7 cellular contexts compared by ENCODE assay signal in genomic region chr1:9413143-9413876, GRCh38.
DNase-seq lines count a peak whose midpoint lies in the region; ATAC-seq, FAIRE-seq and TF ChIP-seq lines count a peak whose summit lies in the region.

No MANE protein-coding gene starts in this region.

- no peak for TF ChIP-seq CTCF in keratinocyte (optimal IDR thresholded peaks at IDR 0.05 in 1 of 3, IDR thresholded peaks at IDR 0.05 in 1 of 3, conservative IDR thresholded peaks at IDR 0.05 in 1 of 3; ENCODE audit: extremely low read depth in 1 of 3, insufficient read depth in 2 of 3, low read length in 3 of 3)

- peaks cover 33% of the 10 kb centered on the region for H3K4me1 ChIP-seq in adipocyte (ENCODE audit: control insufficient read depth, insufficient read depth, low read length)
- H3K4me1 ChIP-seq in keratinocyte (ENCODE audit: control insufficient read depth, extremely low read depth, insufficient read depth, low read length) = peaks cover 14% of the 10 kb centered on the region

- peak overlapping the region; percentile 55 for H3K27ac ChIP-seq in keratinocyte (ENCODE audit: control insufficient read depth, insufficient read depth, low read length)

- FAIRE-seq in keratinocyte (lab: Jason Lieb, UNC) = peak; percentile 66

- H4K20me1 ChIP-seq in keratinocyte (ENCODE audit: control insufficient read depth, extremely low read depth, insufficient read depth, low read length) = no peaks in the 10 kb centered on the region

- H3K9me3 ChIP-seq in adipocyte (ENCODE audit: control insufficient read depth, low read length) (no peaks in the 10 kb centered on the region), keratinocyte (ENCODE audit: control insufficient read depth, low read depth, low read length) (no peaks in the 10 kb centered on the region)

- DNase-seq in RPMI8226 = peak; percentile 96
- DNase-seq in adipocyte (ENCODE audit: low read depth) = peak; percentile 72
- DNase-seq in keratinocyte (ENCODE audit: low read depth, low spot score) = peak; percentile 45
- peak; percentile 71 for DNase-seq in stimulated activated CD4-positive, alpha-beta T cell treated with anti-CD3 and anti-CD28 coated beads, Interleukin-4, amount 100 ng/mL, for 24 hours
- DNase-seq in cerebellum (ENCODE audit: low spot score) = no peak

- peak overlapping the region; percentile 50 for H3K4me2 ChIP-seq in keratinocyte (ENCODE audit: control insufficient read depth, extremely low read depth, insufficient read depth, low read depth, low read length)

- dilution Hi-C loops in keratinocyte (cut with MboI; ENCODE audit: extremely low pct_ligation_motif_present, low sequenced_read_pairs) = no loop called here

- H3K79me2 ChIP-seq in keratinocyte (ENCODE audit: control insufficient read depth, insufficient read depth, low read length) = no peaks in the 10 kb centered on the region

- peak; percentile 58 for ATAC-seq in GM19025 (IDR thresholded peaks at IDR 0.05; ENCODE audit: low read depth, unreplicated experiment)
- ATAC-seq in HG03025 (IDR thresholded peaks at IDR 0.05; ENCODE audit: low FRiP score, unreplicated experiment) = peak; percentile 68

- H3K9me1 ChIP-seq in keratinocyte (ENCODE audit: control insufficient read depth, extremely low read depth, insufficient read depth, low read length) = no peaks in the 10 kb centered on the region

- peak overlapping the region; percentile 72 for H2AFZ ChIP-seq in keratinocyte (ENCODE audit: control insufficient read depth, low read length)

- H3K4me3 ChIP-seq in adipocyte (ENCODE audit: low read length) (peak overlapping the region; percentile 53), keratinocyte (ENCODE audit: control insufficient read depth in 2 of 3, extremely low read depth in 1 of 3, insufficient read depth in 2 of 3, low read depth in 1 of 3, low read length in 3 of 3) (no peak overlapping the region)

- H3K9ac ChIP-seq in adipocyte (ENCODE audit: low read length) (peak overlapping the region; percentile 80), keratinocyte (ENCODE audit: control insufficient read depth, extremely low read depth, insufficient read depth, low read length) (peak overlapping the region; percentile 39)

- peaks cover 4% of the 10 kb centered on the region for H3K27me3 ChIP-seq in adipocyte (replicated peaks; ENCODE audit: control insufficient read depth, insufficient read depth, low read length)
- no peaks in the 10 kb centered on the region for H3K27me3 ChIP-seq in keratinocyte (ENCODE audit: control insufficient read depth, extremely low read depth, insufficient read depth, low read length)

- no peaks in the 10 kb centered on the region for H3K36me3 ChIP-seq in adipocyte (ENCODE audit: control insufficient read depth, insufficient read depth, low read length, severe bottlenecking)
- no peaks in the 10 kb centered on the region for H3K36me3 ChIP-seq in keratinocyte (ENCODE audit: control insufficient read depth in 2 of 2, extremely low read depth in 1 of 2, insufficient read depth in 2 of 2, low read length in 2 of 2)
